ENCODE assay signal across 19 cellular contexts in the genomic region with DNA sequence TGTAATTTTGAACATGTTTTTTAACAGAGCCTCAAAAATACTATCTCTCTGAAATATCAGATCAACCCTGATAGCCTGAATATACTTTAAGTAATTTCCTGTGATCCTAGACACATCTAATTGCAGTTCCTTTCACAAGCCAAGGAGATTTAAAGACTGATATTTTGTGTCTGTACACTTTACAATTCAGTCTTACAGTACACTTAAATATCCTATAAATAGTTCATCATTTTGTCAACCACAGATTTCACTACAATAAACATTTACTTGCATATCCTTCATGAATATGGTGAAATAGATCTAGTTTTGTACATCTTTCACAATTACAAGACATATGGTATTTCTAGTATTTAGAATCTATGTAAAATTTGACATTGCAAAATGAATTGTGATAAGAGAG.
DNase-seq lines count a peak whose midpoint lies in the region; ATAC-seq and TF ChIP-seq lines count a peak whose summit lies in the region.
"Had no signal": no experiment of that assay in that cellular context is flagged by ENCODE, and none has a peak within 500 bp of the region (broad histone marks: within the 10 kb centered on the region; RNA-seq: fewer than 3 reads in every experiment).

No MANE protein-coding gene starts in this region.

- no peaks in the 10 kb centered on the region for H4K20me1 ChIP-seq in PC-3 (ENCODE audit: low read length)
- H4K20me1 ChIP-seq: BLaER1 treated with 17β-estradiol and CSF1 and Interleukin-3, amounts not matched to agents 10 nM and 100 nM had no signal

- no peaks in the 10 kb centered on the region for H3K9me2 ChIP-seq in PC-3 (replicated peaks; ENCODE audit: low read length)

- CTCF ChIA-PET in PC-3 (lab: Charles Lee), result no interaction called here
- CTCF ChIA-PET in activated CD4-positive, alpha-beta T cell treated with anti-CD3 and anti-CD28 coated beads, Interleukin-2, amount 10 ng/mL, durations not matched to agents 7 days and 5 days (lab: Charles Lee), result no interaction called here

- H3K4me1 ChIP-seq in PC-3 (ENCODE audit: insufficient read depth, low read length) (peaks cover 49% of the 10 kb centered on the region), adipocyte (ENCODE audit: control insufficient read depth, insufficient read depth, low read length) (peaks cover 10% of the 10 kb centered on the region)
- H3K4me1 ChIP-seq: BE2C had no signal

- H3K4me2 ChIP-seq in PC-3 (ENCODE audit: low read length), result peak overlapping the region; percentile 18; the same call in 1 of the 2 replicates

- H3K36me3 ChIP-seq in PC-3 (ENCODE audit: low read depth, low read length), result no peaks in the 10 kb centered on the region
- no peaks in the 10 kb centered on the region for H3K36me3 ChIP-seq in adipocyte (ENCODE audit: control insufficient read depth, insufficient read depth, low read length, severe bottlenecking)
- H3K36me3 ChIP-seq: BE2C; BLaER1 treated with 17β-estradiol and CSF1 and Interleukin-3, amounts not matched to agents 10 nM and 100 nM; HAP-1 had no signal

- H3K9me3 Mint-ChIP-seq in activated CD4-positive, alpha-beta T cell treated with anti-CD3 and anti-CD28 coated beads, Interleukin-2, amount 10 ng/mL, durations not matched to agents 7 days and 5 days, result no peaks in the 10 kb centered on the region
- H3K9me3 Mint-ChIP-seq: CD4-positive, alpha-beta T cell had no signal

- BruUV-seq in PC-3 (replicated peaks; lab: Mats Ljungman, UMichigan), result no TSS peak

- H3F3A ChIP-seq in PC-3 (ENCODE audit: low read length, unreplicated experiment), result no peaks in the 10 kb centered on the region

- H3K4me1 Mint-ChIP-seq in activated CD4-positive, alpha-beta T cell treated with anti-CD3 and anti-CD28 coated beads, Interleukin-2, amount 10 ng/mL, durations not matched to agents 7 days and 5 days, result no peaks in the 10 kb centered on the region
- H3K4me1 Mint-ChIP-seq: CD14-positive monocyte; CD8-positive, alpha-beta memory T cell had no signal

- ATAC-seq in PC-3, result no peak
- no peak for ATAC-seq in GM21825 (IDR thresholded peaks at IDR 0.05; ENCODE audit: unreplicated experiment)
- ATAC-seq: GM12878 had no signal

- H3K27me3 Mint-ChIP-seq in activated CD4-positive, alpha-beta T cell treated with anti-CD3 and anti-CD28 coated beads, Interleukin-2, amount 10 ng/mL, durations not matched to agents 7 days and 5 days, result no peaks in the 10 kb centered on the region
- H3K27me3 Mint-ChIP-seq: CD4-positive, alpha-beta T cell; CD8-positive, alpha-beta memory T cell had no signal

- intact Hi-C loops in PC-3 (cut with micrococcal nuclease), result no loop called here

- POLR2A ChIA-PET in PC-3 (lab: Charles Lee; ENCODE audit: unreplicated experiment), result no interaction called here
- POLR2A ChIA-PET in activated CD4-positive, alpha-beta T cell treated with anti-CD3 and anti-CD28 coated beads, Interleukin-2, amount 10 ng/mL, durations not matched to agents 7 days and 5 days (lab: Charles Lee), result no interaction called here

- no peak for TF ChIP-seq CTCF in PC-3 (conservative IDR thresholded peaks at IDR 0.05; ENCODE audit: low read depth, low read length)

- H3K79me2 ChIP-seq in PC-3 (ENCODE audit: low read length), result no peaks in the 10 kb centered on the region

- H3K9me3 ChIP-seq in PC-3 (ENCODE audit: low read length) (no peaks in the 10 kb centered on the region), adipocyte (ENCODE audit: control insufficient read depth, low read length) (no peaks in the 10 kb centered on the region)
- H3K9me3 ChIP-seq: BE2C; BLaER1 treated with 17β-estradiol and CSF1 and Interleukin-3, amounts not matched to agents 10 nM and 100 nM; HAP-1 had no signal

- H3K9ac ChIP-seq in PC-3 (ENCODE audit: low read length) (no peak overlapping the region), adipocyte (ENCODE audit: low read length) (no peak overlapping the region)
- H3K9ac ChIP-seq: BLaER1 treated with 17β-estradiol and CSF1 and Interleukin-3, amounts not matched to agents 10 nM and 100 nM had no signal

- no peak overlapping the region for H3K4me3 ChIP-seq in PC-3 (ENCODE audit: low read length)
- no peak overlapping the region for H3K4me3 ChIP-seq in adipocyte (ENCODE audit: low read length)
- H3K4me3 ChIP-seq: BLaER1 treated with 17β-estradiol and CSF1 and Interleukin-3, amounts not matched to agents 10 nM and 100 nM; GM12878; HAP-1 had no signal

- no peaks in the 10 kb centered on the region for H3K27me3 ChIP-seq in PC-3 (ENCODE audit: low read length)
- H3K27me3 ChIP-seq in adipocyte (replicated peaks; ENCODE audit: control insufficient read depth, insufficient read depth, low read length), result no peaks in the 10 kb centered on the region
- H3K27me3 ChIP-seq: BE2C; BLaER1 treated with 17β-estradiol and CSF1 and Interleukin-3, amounts not matched to agents 10 nM and 100 nM had no signal

- no peak overlapping the region for H3K27ac Mint-ChIP-seq in activated CD4-positive, alpha-beta T cell treated with anti-CD3 and anti-CD28 coated beads, Interleukin-2, amount 10 ng/mL, durations not matched to agents 7 days and 5 days
- H3K27ac Mint-ChIP-seq: CD14-positive monocyte; CD4-positive, alpha-beta T cell; CD8-positive, alpha-beta memory T cell had no signal

- no peak overlapping the region for H3K27ac ChIP-seq in PC-3 (ENCODE audit: low read length)
- H3K27ac ChIP-seq: BLaER1 treated with 17β-estradiol and CSF1 and Interleukin-3, amounts not matched to agents 10 nM and 100 nM had no signal

- H3K36me3 Mint-ChIP-seq in activated CD4-positive, alpha-beta T cell treated with anti-CD3 and anti-CD28 coated beads, Interleukin-2, amount 10 ng/mL, durations not matched to agents 7 days and 5 days (ENCODE audit: low read depth), result no peaks in the 10 kb centered on the region
- H3K36me3 Mint-ChIP-seq: CD14-positive monocyte; CD8-positive, alpha-beta memory T cell had no signal

- DNase-seq in PC-3 (no peak), adipocyte (ENCODE audit: low read depth) (peak; percentile 54), fibroblast of peridontal ligament (ENCODE audit: extremely low read depth) (peak; percentile 20), NCI-H2107 treated with DMSO at 0.1 percent for 48 hours (lab: John Stamatoyannopoulos, UW; ENCODE audit: unreplicated experiment) (no peak)
- no peak for DNase-seq in activated CD4-positive, alpha-beta T cell treated with anti-CD3 and anti-CD28 coated beads, Interleukin-2, amount 10 ng/mL, durations not matched to agents 7 days and 5 days
- DNase-seq: AML-193; BE2C; CD4-positive, alpha-beta T cell; CD8-positive, alpha-beta memory T cell; DMS 273 treated with DMSO at 0.1 percent for 48 hours; DMS79; EL; GDM1; GOT3 had no signal

- no peak overlapping the region for H3K4me3 Mint-ChIP-seq in activated CD4-positive, alpha-beta T cell treated with anti-CD3 and anti-CD28 coated beads, Interleukin-2, amount 10 ng/mL, durations not matched to agents 7 days and 5 days
- H3K4me3 Mint-ChIP-seq: CD14-positive monocyte; CD4-positive, alpha-beta T cell; CD8-positive, alpha-beta memory T cell had no signal

- no peak overlapping the region for H2AFZ ChIP-seq in PC-3 (ENCODE audit: low read length)

Comparison
In these comparisons a context has a peak if more than half of its experiments do, and no peak if none do; other contexts are left out.
1. DNase-seq: peak in adipocyte (single experiment) and fibroblast of peridontal ligament (single experiment); none in PC-3 (single experiment), NCI-H2107 treated with DMSO at 0.1 percent for 48 hours (single experiment) and activated CD4-positive, alpha-beta T cell treated with anti-CD3 and anti-CD28 coated beads, Interleukin-2, amount 10 ng/mL, durations not matched to agents 7 days and 5 days (single experiment).